Comparison of ENCODE assay signal across 22 cellular contexts in genomic region chr7:1030444-1031070, GRCh38. TPM values are rescaled to one million over a fixed set of nuclear protein-coding genes. Genes with fewer than 3 reads are reported as not detected.
DNase-seq lines count a peak whose midpoint lies in the region; ATAC-seq lines count a peak whose summit lies in the region.
"Had no signal": no experiment of that assay in that cellular context is flagged by ENCODE, and none has a peak within 500 bp of the region (broad histone marks: within the 10 kb centered on the region; RNA-seq: fewer than 3 reads in every experiment).

No MANE protein-coding gene starts in this region.

- H3K27ac Mint-ChIP-seq in CD4-positive, CD25-positive, alpha-beta regulatory T cell = peak overlapping the region in 2 of 3 donors; percentile 36 to 43
- peak overlapping the region; percentile 35 for H3K27ac Mint-ChIP-seq in activated T-helper 17 cell treated with anti-CD3 and anti-CD28 coated beads, Interleukin-2, amount 50 U/mL, for 72 hours
- H3K27ac Mint-ChIP-seq: activated T-helper 2 cell treated with anti-CD3 and anti-CD28 coated beads, Interferon-gamma antibody, Interleukin-2, Interleukin-4, amounts not matched to agents 10 μg/mL and 5 μg/mL and 100 μg/mL, durations not matched to agents 14 hours and 24 hours and 36 hours; T-helper 1 cell treated with Interleukin-12 subunit alpha and Interleukin-12 subunit beta and Interleukin-4 antibody, amounts not matched to agents 30 μg/mL and 1 μg/mL, for 36 hours had no signal

- no peaks in the 10 kb centered on the region for H3K27me3 ChIP-seq in CD4-positive, CD25-positive, alpha-beta regulatory T cell (ENCODE audit: control insufficient read depth, insufficient read depth, low read length)
- H3K27me3 ChIP-seq in neuronal stem cell (ENCODE audit: control insufficient read depth in 3 of 3, insufficient read depth in 3 of 3, low read depth in 1 of 3, low read length in 3 of 3) = no peaks in the 10 kb centered on the region
- H3K27me3 ChIP-seq: adrenal gland, cardiac muscle cell, esophagus muscularis mucosa, suprapubic skin had no signal

- no peak overlapping the region for H3K27ac ChIP-seq in CD4-positive, CD25-positive, alpha-beta regulatory T cell (ENCODE audit: insufficient read depth, low read length, poor library complexity, severe bottlenecking)
- no peak overlapping the region for H3K27ac ChIP-seq in neuronal stem cell (replicated peaks; ENCODE audit: low read length)
- H3K27ac ChIP-seq: suprapubic skin had no signal

- peak overlapping the region; percentile 100 for H2AK5ac ChIP-seq in neuronal stem cell (ENCODE audit: low read depth, low read length)

- peak overlapping the region; percentile 24 for H2BK12ac ChIP-seq in neuronal stem cell (ENCODE audit: low read length)

- peak overlapping the region; percentile 76 for H3K18ac ChIP-seq in neuronal stem cell (ENCODE audit: low read length)

- peak overlapping the region; percentile 71 for H3K14ac ChIP-seq in neuronal stem cell (ENCODE audit: low read length)

- H3K9me3 ChIP-seq in CD4-positive, CD25-positive, alpha-beta regulatory T cell (ENCODE audit: control insufficient read depth in 2 of 2, low read length in 2 of 2) = no peaks in the 10 kb centered on the region
- peaks cover 7 to 8% of the 10 kb centered on the region in 2 donors for H3K9me3 ChIP-seq in neuronal stem cell (replicated peaks in 1 of 2; ENCODE audit: control insufficient read depth in 2 of 2, insufficient read depth in 1 of 2, low read depth in 1 of 2, low read length in 2 of 2)
- H3K9me3 ChIP-seq: adrenal gland, esophagus muscularis mucosa, left ventricle myocardium inferior, suprapubic skin had no signal

- peak overlapping the region in 3 of 4 donors; percentile 28 to 80 (median 58) for H3K4me3 Mint-ChIP-seq in CD4-positive, CD25-positive, alpha-beta regulatory T cell
- peak overlapping the region; percentile 70 for H3K4me3 Mint-ChIP-seq in activated T-helper 17 cell treated with anti-CD3 and anti-CD28 coated beads, Interleukin-2, amount 50 U/mL, for 72 hours
- H3K4me3 Mint-ChIP-seq: T-helper 1 cell treated with Interleukin-12 subunit alpha and Interleukin-12 subunit beta and Interleukin-4 antibody, amounts not matched to agents 30 μg/mL and 1 μg/mL, for 36 hours had no signal

- H4K91ac ChIP-seq in neuronal stem cell (ENCODE audit: low read depth, low read length, poor library complexity) = no peak overlapping the region

- H3K79me1 ChIP-seq in neuronal stem cell (ENCODE audit: low read depth, low read length) = peaks cover 18% of the 10 kb centered on the region

- H3K36me3 ChIP-seq in CD4-positive, CD25-positive, alpha-beta regulatory T cell (ENCODE audit: control insufficient read depth, insufficient read depth, low read length) = no peaks in the 10 kb centered on the region
- H3K36me3 ChIP-seq in neuronal stem cell (replicated peaks in 1 of 2; ENCODE audit: control insufficient read depth in 2 of 2, insufficient read depth in 2 of 2, low read length in 2 of 2) = peaks cover 16 to 18% of the 10 kb centered on the region in 2 donors
- H3K36me3 ChIP-seq: adrenal gland, cardiac muscle cell had no signal

- peak overlapping the region; percentile 10 for H3K4ac ChIP-seq in neuronal stem cell (ENCODE audit: low read length)

- H2BK5ac ChIP-seq in neuronal stem cell (ENCODE audit: low read length) = no peak overlapping the region

- peaks cover 41% of the 10 kb centered on the region for H3K4me1 ChIP-seq in CD4-positive, CD25-positive, alpha-beta regulatory T cell (ENCODE audit: control insufficient read depth, insufficient read depth, low read length, poor library complexity, severe bottlenecking)
- H3K4me1 ChIP-seq in neuronal stem cell (ENCODE audit: control insufficient read depth in 2 of 2, insufficient read depth in 1 of 2, low read depth in 1 of 2, low read length in 2 of 2) = peaks cover 12 to 13% of the 10 kb centered on the region in 2 donors

- no peak overlapping the region for H4K8ac ChIP-seq in neuronal stem cell (ENCODE audit: low read depth, low read length)

- peak overlapping the region; percentile 87 for H2BK15ac ChIP-seq in neuronal stem cell (ENCODE audit: low read length)

- WGBS in neuronal stem cell (ENCODE audit: extremely low coverage in 2 of 2, insufficient read length in 2 of 2, insufficient replicate concordance in 1 of 2), 2 donors = no CpG with 5 or more reads among the region's 12 CpGs

- no peak overlapping the region for H3K4me2 ChIP-seq in neuronal stem cell (ENCODE audit: insufficient read depth, low read length, poor library complexity, severe bottlenecking)

- ATAC-seq in CD4-positive, CD25-positive, alpha-beta regulatory T cell (ENCODE audit: low read depth in 2 of 2) = no peak
- ATAC-seq in activated T-helper 17 cell treated with anti-CD3 and anti-CD28 coated beads, Interleukin-2, amount 50 U/mL, for 72 hours (replicated peaks) = no peak
- no peak for ATAC-seq in HG02938 (IDR thresholded peaks at IDR 0.05; ENCODE audit: unreplicated experiment)
- ATAC-seq: activated CD4-positive, CD25-positive, alpha-beta regulatory T cell treated with anti-CD3 and anti-CD28 coated beads, Interleukin-2, amount 50 U/mL, for 24 hours had no signal

- peaks cover 8 to 66% (median 38%) of the 10 kb centered on the region in 4 donors for H3K4me1 Mint-ChIP-seq in CD4-positive, CD25-positive, alpha-beta regulatory T cell
- H3K4me1 Mint-ChIP-seq in activated T-helper 17 cell treated with anti-CD3 and anti-CD28 coated beads, Interleukin-2, amount 50 U/mL, for 72 hours = peaks cover 22% of the 10 kb centered on the region

- H2AFZ ChIP-seq in neuronal stem cell (ENCODE audit: low read length) = no peak overlapping the region

- H3K23ac ChIP-seq in neuronal stem cell (ENCODE audit: low read depth, low read length, poor library complexity) = peak overlapping the region; percentile 60

- no peak for DNase-seq in CD4-positive, CD25-positive, alpha-beta regulatory T cell
- DNase-seq in DMS79 (lab: John Stamatoyannopoulos, UW) (peak; percentile 26), neuronal stem cell (ENCODE audit: low spot score) (no peak), islet precursor cell (no peak), iPS-NIHi11 (ENCODE audit: low spot score) (no peak)
- no peak for DNase-seq in activated CD4-positive, CD25-positive, alpha-beta regulatory T cell treated with anti-CD3 and anti-CD28 coated beads, Interleukin-2, amount 50 U/mL, for 72 hours
- DNase-seq: adrenal gland; AML-193; effector CD4-positive, alpha-beta T cell; left ventricle myocardium inferior; NCI-H510A treated with DMSO at 0.1 percent for 48 hours; SIG-M5; stimulated activated CD4-positive, alpha-beta T cell treated with anti-CD3 and anti-CD28 coated beads, Interleukin-2, amount 100 ng/mL, for 48 hours had no signal

- peak overlapping the region; percentile 72 for H2BK120ac ChIP-seq in neuronal stem cell (ENCODE audit: low read depth, low read length)

- H3K9ac ChIP-seq in neuronal stem cell (ENCODE audit: low read depth, low read length, poor library complexity) = peak overlapping the region; percentile 17

- peaks cover 3% of the 10 kb centered on the region for H3K36me3 Mint-ChIP-seq in CD4-positive, CD25-positive, alpha-beta regulatory T cell
- no peaks in the 10 kb centered on the region for H3K36me3 Mint-ChIP-seq in activated T-helper 17 cell treated with anti-CD3 and anti-CD28 coated beads, Interleukin-2, amount 50 U/mL, for 72 hours (ENCODE audit: low read depth)

- peaks cover 0 to 2% (median 0%) of the 10 kb centered on the region in 7 donors for H3K9me3 Mint-ChIP-seq in CD4-positive, CD25-positive, alpha-beta regulatory T cell
- no peaks in the 10 kb centered on the region for H3K9me3 Mint-ChIP-seq in activated T-helper 17 cell treated with anti-CD3 and anti-CD28 coated beads, Interleukin-2, amount 50 U/mL, for 72 hours
- H3K9me3 Mint-ChIP-seq: activated T-helper 2 cell treated with anti-CD3 and anti-CD28 coated beads, Interferon-gamma antibody, Interleukin-2, Interleukin-4, amounts not matched to agents 10 μg/mL and 5 μg/mL and 100 μg/mL, durations not matched to agents 14 hours and 24 hours and 36 hours; T-helper 1 cell treated with Interleukin-12 subunit alpha and Interleukin-12 subunit beta and Interleukin-4 antibody, amounts not matched to agents 30 μg/mL and 1 μg/mL, for 36 hours had no signal

- H3K4me3 ChIP-seq in CD4-positive, CD25-positive, alpha-beta regulatory T cell (ENCODE audit: low read depth, low read length) = no peak overlapping the region
- H3K4me3 ChIP-seq in neuronal stem cell (ENCODE audit: low read length in 2 of 2) = no peak overlapping the region
- H3K4me3 ChIP-seq: adrenal gland, cardiac muscle cell, esophagus muscularis mucosa, left ventricle myocardium inferior, suprapubic skin had no signal

- no peaks in the 10 kb centered on the region for H3K27me3 Mint-ChIP-seq in CD4-positive, CD25-positive, alpha-beta regulatory T cell
- H3K27me3 Mint-ChIP-seq in activated T-helper 17 cell treated with anti-CD3 and anti-CD28 coated beads, Interleukin-2, amount 50 U/mL, for 72 hours = no peaks in the 10 kb centered on the region

RNA-seq across cellular contexts. Expression of gene GPR146, which starts 13.8 kb away (rescaled TPM):
- total RNA-seq in CD4-positive, CD25-positive, alpha-beta regulatory T cell = 21.5 TPM
- polyA plus RNA-seq in CD4-positive, CD25-positive, alpha-beta regulatory T cell = 10 to 100 TPM; 14.1 to 26.4 (median 19.4) TPM
- 10 to 100 TPM in 1 of 2 donors, 1 to 10 TPM in 1; 2.0 to 14.9 TPM for total RNA-seq in activated T-helper 17 cell treated with anti-CD3 and anti-CD28 coated beads, Interleukin-2, amount 50 U/mL, for 72 hours
- 1.7 TPM for polyA plus RNA-seq in neuronal stem cell (2013, experiment 1 of 2)
- polyA plus RNA-seq in neuronal stem cell (2013, experiment 2 of 2) = 1.5 TPM

RNA-seq across cellular contexts. Expression of gene CYP2W1, which starts 47.6 kb away (rescaled TPM):
- not detected for total RNA-seq in CD4-positive, CD25-positive, alpha-beta regulatory T cell
- polyA plus RNA-seq in CD4-positive, CD25-positive, alpha-beta regulatory T cell = not detected
- total RNA-seq in activated T-helper 17 cell treated with anti-CD3 and anti-CD28 coated beads, Interleukin-2, amount 50 U/mL, for 72 hours = not detected
- not detected for polyA plus RNA-seq in neuronal stem cell (2013, experiment 1 of 2)
- not detected for polyA plus RNA-seq in neuronal stem cell (2013, experiment 2 of 2)
- total RNA-seq: activated T-helper 2 cell treated with anti-CD3 and anti-CD28 coated beads, Interferon-gamma antibody, Interleukin-2, Interleukin-4, amounts not matched to agents 10 μg/mL and 5 μg/mL and 100 μg/mL, durations not matched to agents 14 hours and 24 hours and 36 hours; left ventricle myocardium inferior; skeletal muscle tissue had no signal

RNA-seq across cellular contexts. Expression of gene COX19, which starts 55.2 kb away (rescaled TPM):
- total RNA-seq in CD4-positive, CD25-positive, alpha-beta regulatory T cell = 36.8 TPM
- 10 to 100 TPM; 18.3 to 30.4 (median 24.8) TPM for polyA plus RNA-seq in CD4-positive, CD25-positive, alpha-beta regulatory T cell
- total RNA-seq in activated T-helper 17 cell treated with anti-CD3 and anti-CD28 coated beads, Interleukin-2, amount 50 U/mL, for 72 hours = 10 to 100 TPM; 13.7 to 20.8 TPM
- polyA plus RNA-seq in neuronal stem cell (2013, experiment 1 of 2) = 8.7 TPM
- 8.9 TPM for polyA plus RNA-seq in neuronal stem cell (2013, experiment 2 of 2)

RNA-seq across cellular contexts. Expression of gene GPER1, which starts 57.4 kb away (rescaled TPM):
- total RNA-seq in CD4-positive, CD25-positive, alpha-beta regulatory T cell = not detected
- polyA plus RNA-seq in CD4-positive, CD25-positive, alpha-beta regulatory T cell = under 1 TPM in 1 of 4 donors, not detected in 3; 0.10 TPM
- total RNA-seq in activated T-helper 17 cell treated with anti-CD3 and anti-CD28 coated beads, Interleukin-2, amount 50 U/mL, for 72 hours = 1 to 10 TPM in 1 of 2 donors, under 1 TPM in 1; 0.24 to 1.1 TPM
- 0.63 TPM for polyA plus RNA-seq in neuronal stem cell (2013, experiment 1 of 2)
- polyA plus RNA-seq in neuronal stem cell (2013, experiment 2 of 2) = 0.66 TPM
